Comparison of ENCODE assay signal across 1 cellular context in the genomic region with DNA sequence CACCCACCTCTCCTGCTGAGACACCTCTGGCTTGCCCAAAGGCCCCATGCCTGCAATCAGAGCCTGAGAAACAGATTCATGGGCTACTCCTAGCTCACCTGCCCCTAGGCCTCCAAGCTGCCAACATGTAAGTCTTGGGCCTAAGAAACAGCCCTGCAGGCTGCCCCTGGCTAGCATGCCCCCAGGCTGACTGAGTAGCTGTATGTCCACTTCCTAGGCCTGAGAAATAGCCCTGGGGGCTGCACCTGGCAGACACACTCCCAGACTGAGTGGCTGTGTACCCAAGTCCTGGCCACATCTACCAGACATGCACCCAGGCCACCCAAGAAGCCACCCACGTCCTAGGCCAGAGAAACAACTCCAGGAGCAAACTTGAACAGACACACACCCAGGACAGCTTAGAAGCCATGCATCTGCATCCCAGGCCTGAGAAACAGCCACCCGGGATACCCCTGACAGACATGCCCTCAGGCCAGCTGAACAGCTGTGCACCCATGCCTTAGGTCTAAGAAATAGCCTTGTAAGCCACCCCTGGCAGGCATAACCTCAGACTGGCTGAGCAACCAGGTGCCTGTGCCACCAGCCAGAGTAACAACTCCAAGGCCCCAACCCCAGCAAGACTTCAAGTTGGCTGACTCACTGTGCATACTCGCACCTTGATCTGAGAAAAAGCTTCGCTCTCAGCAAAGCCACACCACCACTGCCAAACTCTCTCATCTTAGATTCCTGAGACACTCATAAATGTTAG.
TF ChIP-seq lines count a peak whose summit lies in the region.

No MANE protein-coding gene starts in this region.

TF ChIP-seq in H1, 55 proteins besides CTCF, POLR2A, EP300 and RAD21:
- TF ChIP-seq SIX5 (IDR thresholded peaks at IDR 0.05; ENCODE audit: low read depth, low read length): no peak
- no peak for TF ChIP-seq SIN3A (conservative IDR thresholded peaks at IDR 0.05 in 1 of 2, IDR thresholded peaks at IDR 0.05 in 1 of 2; ENCODE audit: low read depth in 1 of 2, low read length in 2 of 2)
- TF ChIP-seq KDM1A (IDR thresholded peaks at IDR 0.05; ENCODE audit: borderline replicate concordance, low read length): no peak
- TF ChIP-seq MAX (IDR thresholded peaks at IDR 0.05): no peak
- no peak for TF ChIP-seq KDM4A (IDR thresholded peaks at IDR 0.05; ENCODE audit: low read depth, low read length, severe bottlenecking)
- no peak for TF ChIP-seq EGR1 (IDR thresholded peaks at IDR 0.05; ENCODE audit: borderline replicate concordance, low read depth, low read length)
- TF ChIP-seq CTBP2 (IDR thresholded peaks at IDR 0.05; ENCODE audit: borderline replicate concordance, insufficient read depth, insufficient read length, low read length): no peak
- TF ChIP-seq CHD1 (IDR thresholded peaks at IDR 0.05; ENCODE audit: low read depth, low read length): no peak
- TF ChIP-seq MAFK (IDR thresholded peaks at IDR 0.05; ENCODE audit: low read depth, low read length): no peak
- TF ChIP-seq, protein P1, sequence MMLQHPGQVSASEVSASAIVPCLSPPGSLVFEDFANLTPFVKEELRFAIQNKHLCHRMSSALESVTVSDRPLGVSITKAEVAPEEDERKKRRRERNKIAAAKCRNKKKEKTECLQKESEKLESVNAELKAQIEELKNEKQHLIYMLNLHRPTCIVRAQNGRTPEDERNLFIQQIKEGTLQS (IDR thresholded peaks at IDR 0.05; ENCODE audit: insufficient read depth, low read depth, low read length): no peak
